Comparison of ENCODE assay signal across 8 cellular contexts in the genomic region with DNA sequence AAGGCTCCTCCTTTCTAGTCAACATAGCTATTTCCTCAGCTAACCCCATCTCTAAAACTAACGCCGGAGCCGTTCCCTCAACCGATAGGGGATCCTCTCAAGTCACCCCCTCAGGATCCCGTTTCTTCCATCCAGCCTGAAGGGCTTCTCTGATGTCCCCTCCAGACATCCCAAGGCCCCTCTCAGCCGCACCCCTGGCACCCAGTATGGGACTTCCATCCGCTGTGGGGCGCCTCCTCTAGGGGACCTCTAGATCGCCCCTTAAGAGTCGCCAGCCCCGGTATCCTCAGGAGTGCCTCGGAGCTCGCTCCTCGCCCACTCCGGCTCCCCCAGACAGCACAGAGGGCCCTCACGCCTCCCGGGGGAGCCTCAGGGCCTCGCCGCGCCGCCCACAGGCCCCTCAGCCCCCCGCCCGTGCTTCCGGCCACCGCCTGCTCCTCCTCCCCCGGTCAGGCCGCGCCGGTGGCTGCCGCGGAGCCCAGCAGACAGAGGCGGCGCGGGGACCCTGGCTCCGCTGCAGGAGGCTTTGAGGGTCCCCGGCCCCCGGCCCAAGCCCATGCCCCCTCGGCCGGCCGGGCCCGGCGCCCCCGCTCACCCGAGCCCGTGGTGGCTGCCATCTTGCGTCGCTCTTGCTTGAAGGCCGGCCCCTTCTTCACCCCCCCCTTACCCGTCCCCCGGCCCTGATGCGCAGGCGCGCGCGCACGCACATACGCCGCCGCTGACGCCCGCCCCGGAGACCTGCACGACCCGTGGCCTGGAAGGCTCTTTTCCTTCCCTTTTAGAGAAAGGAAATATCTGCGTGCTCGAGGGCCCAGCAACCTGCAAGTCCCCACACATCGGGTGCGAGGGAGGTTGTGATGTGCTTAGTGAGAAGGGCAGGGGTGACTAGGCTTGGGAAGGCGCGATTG. TPM values are rescaled to one million over a fixed set of nuclear protein-coding genes. Genes with fewer than 3 reads are reported as not detected.
A peak's percentile ranks its signal among the peaks of the same experiment; 100 is the strongest.
DNase-seq lines count a peak whose midpoint lies in the region; ATAC-seq and TF ChIP-seq lines count a peak whose summit lies in the region.

TSS of gene UBE2V1 (minus strand) at position 639 of the 908 bp plus-strand sequence. CDS start at position 617, 22 bp downstream.

- peak within 1 kb of the TSS; percentile 93 for H3K4me3 Mint-ChIP-seq in chondrocyte (ENCODE audit: unreplicated experiment)

- peak within 1 kb of the TSS; percentile 81 for H3K27ac ChIP-seq in 22Rv1

- H3K36me3 Mint-ChIP-seq in chondrocyte (ENCODE audit: low read depth), result no peaks in the 10 kb centered on the region

- H3K27ac Mint-ChIP-seq in chondrocyte (ENCODE audit: unreplicated experiment), result peak within 1 kb of the TSS; percentile 98

- H3K27me3 Mint-ChIP-seq in chondrocyte (ENCODE audit: low read depth), result no peaks in the 10 kb centered on the region

- H3K4me1 Mint-ChIP-seq in chondrocyte (ENCODE audit: low read depth), result peaks cover 73% of the 10 kb centered on the region

- TF ChIP-seq CTCF in 22Rv1 (IDR thresholded peaks at IDR 0.05) (no peak), chondrocyte (IDR thresholded peaks at IDR 0.05) (peak; percentile 76)

- TF ChIP-seq POLR2A in GM18526 (IDR thresholded peaks at IDR 0.05; ENCODE audit: extremely low read depth, insufficient read length), result peak; percentile 88

- no peaks in the 10 kb centered on the region for H3K9me3 Mint-ChIP-seq in chondrocyte (ENCODE audit: low read depth)

- ATAC-seq in HG03439 (IDR thresholded peaks at IDR 0.05; ENCODE audit: unreplicated experiment), result peak; percentile 42

- DNase-seq in NCI-H524 treated with DMSO at 0.1 percent for 48 hours (lab: John Stamatoyannopoulos, UW) (peak; percentile 44), chondrocyte (ENCODE audit: low spot score) (no peak), kidney tubule cell (ENCODE audit: low spot score) (peak; percentile 86)
- DNase-seq in activated CD4-positive, alpha-beta T cell treated with anti-CD3 and anti-CD28 coated beads for 4 hours, result peak; percentile 86 to 90
- peak; percentile 70 to 76 for DNase-seq in stimulated activated CD4-positive, alpha-beta T cell treated with anti-CD3 and anti-CD28 coated beads, Interleukin-1b, Interleukin-23, amount 100 ng/mL, for 1 hour (ENCODE audit: low read depth in 2 of 2)

RNA-seq across cellular contexts. Expression of gene UBE2V1, which starts in this region (rescaled TPM):
- 79.8 to 100 TPM (median 82.0 TPM) in 3 replicates for total RNA-seq in chondrocyte
